ENCODE assay signal across 8 cellular contexts in genomic region chr19:54162241-54162805, GRCh38.
DNase-seq lines count a peak whose midpoint lies in the region; ATAC-seq and TF ChIP-seq lines count a peak whose summit lies in the region.

No MANE protein-coding gene starts in this region.

- H3K36me3 Mint-ChIP-seq in central memory CD8-positive, alpha-beta T cell (ENCODE audit: insufficient read depth): peaks cover 28% of the 10 kb centered on the region

- H3K4me1 Mint-ChIP-seq in central memory CD8-positive, alpha-beta T cell: peaks cover 54% of the 10 kb centered on the region

- ATAC-seq in central memory CD8-positive, alpha-beta T cell (replicated peaks; ENCODE audit: extremely low read depth, poor library complexity, severe bottlenecking): no peak
- ATAC-seq in GM18505 (IDR thresholded peaks at IDR 0.05; ENCODE audit: unreplicated experiment) (no peak), GM21367 (IDR thresholded peaks at IDR 0.05; ENCODE audit: unreplicated experiment) (no peak)

- no peak for TF ChIP-seq POLR2A in GM18505 (IDR thresholded peaks at IDR 0.05; ENCODE audit: borderline replicate concordance, extremely low read depth, insufficient read depth, insufficient read length)

- H3K9me3 Mint-ChIP-seq in central memory CD8-positive, alpha-beta T cell: no peaks in the 10 kb centered on the region

- no peaks in the 10 kb centered on the region for H3K27me3 Mint-ChIP-seq in central memory CD8-positive, alpha-beta T cell

- peak overlapping the region; percentile 70 for H3K27ac Mint-ChIP-seq in central memory CD8-positive, alpha-beta T cell (ENCODE audit: low read depth)

- DNase-seq in DMS79 (lab: John Stamatoyannopoulos, UW): peak; percentile 13
- DNase-seq in NCI-H187 (lab: John Stamatoyannopoulos, UW): peak; percentile 75 to 82
- peak; percentile 80 for DNase-seq in activated CD4-positive, CD25-positive, alpha-beta regulatory T cell treated with anti-CD3 and anti-CD28 coated beads, Interleukin-2, amount 50 U/mL, for 72 hours
- DNase-seq in central memory CD8-positive, alpha-beta T cell (ENCODE audit: low spot score in 2 of 2): peak; percentile 48 to 61
- peak; percentile 90 for DNase-seq in left kidney (ENCODE audit: low read depth, low spot score)
- DNase-seq in stimulated activated CD4-positive, alpha-beta T cell treated with anti-CD3 and anti-CD28 coated beads, Interleukin-2, amount 100 ng/mL, for 48 hours: peak; percentile 74 to 75

- peak overlapping the region; percentile 70 for H3K4me3 Mint-ChIP-seq in central memory CD8-positive, alpha-beta T cell

Comparison
In these comparisons a context has a peak if more than half of its experiments do, and no peak if none do; other contexts are left out.
1. DNase-seq: peak in every context shown above with its lines; median percentile 90 in left kidney; 80 in activated CD4-positive, CD25-positive, alpha-beta regulatory T cell treated with anti-CD3 and anti-CD28 coated beads, Interleukin-2, amount 50 U/mL, for 72 hours; 78 in NCI-H187; 74 in stimulated activated CD4-positive, alpha-beta T cell treated with anti-CD3 and anti-CD28 coated beads, Interleukin-2, amount 100 ng/mL, for 48 hours; 54 in central memory CD8-positive, alpha-beta T cell; 13 in DMS79.